In genomic region chr18:70039186-70039585, GRCh38 we compare ENCODE assay signal across 33 cellular contexts.
"Had no signal": no experiment of that assay in that cellular context is flagged by ENCODE, and none has a peak within 500 bp of the region (broad histone marks: within the 10 kb centered on the region; RNA-seq: fewer than 3 reads in every experiment).

No MANE protein-coding gene starts in this region.

- H3K27ac Mint-ChIP-seq: activated B cell treated with CpG ODN at 0.5 μM for 24 hours; activated CD4-positive, alpha-beta memory T cell treated with anti-CD3 and anti-CD28 coated beads for 36 hours; activated CD8-positive, alpha-beta memory T cell treated with anti-CD3 and anti-CD28 coated beads, Interleukin-2, amount 10 ng/mL, durations not matched to agents 7 days and 5 days; activated CD8-positive, alpha-beta T cell treated with anti-CD3 and anti-CD28 coated beads, Interleukin-2, amount 10 ng/mL, durations not matched to agents 7 days and 5 days; activated naive CD4-positive, alpha-beta T cell treated with anti-CD3 and anti-CD28 coated beads for 36 hours; activated naive CD4-positive, alpha-beta T cell treated with anti-CD3 and anti-CD28 coated beads, Interleukin-2, amount 50 U/mL, for 24 hours; activated naive CD8-positive, alpha-beta T cell treated with anti-CD3 and anti-CD28 coated beads for 36 hours; activated naive CD8-positive, alpha-beta T cell treated with anti-CD3 and anti-CD28 coated beads, Interleukin-2, amount 50 U/mL, for 24 hours; activated T-helper 1 cell treated with anti-CD3 and anti-CD28 coated beads, Interleukin-12 subunit alpha, Interleukin-12 subunit beta, Interleukin-2, Interleukin-4 antibody, amounts not matched to agents 30 ng/mL and 10 ng/mL and 1 ng/mL, durations not matched to agents 14 hours and 24 hours and 36 hours; activated T-helper 2 cell treated with anti-CD3 and anti-CD28 coated beads, Interferon-gamma antibody, Interleukin-2, Interleukin-4, amounts not matched to agents 10 μg/mL and 5 μg/mL and 100 μg/mL, durations not matched to agents 14 hours and 24 hours and 36 hours; brain; effector memory CD8-positive, alpha-beta T cell; T-cell; T-helper 17 cell; T-helper 2 cell treated with Interferon-gamma antibody and Interleukin-4, amounts not matched to agents 5 μg/mL and 100 μg/mL, for 36 hours had no signal

- H3K4me3 ChIP-seq: ascending aorta, esophagus squamous epithelium had no signal

- H3K27ac ChIP-seq: ascending aorta, epithelial cell of prostate, esophagus squamous epithelium, WERI-Rb-1 had no signal

- H3K27me3 Mint-ChIP-seq: activated B cell treated with CpG ODN at 0.5 μM for 24 hours; activated CD4-positive, alpha-beta memory T cell treated with anti-CD3 and anti-CD28 coated beads for 36 hours; activated CD8-positive, alpha-beta memory T cell treated with anti-CD3 and anti-CD28 coated beads, Interleukin-2, amount 10 ng/mL, durations not matched to agents 7 days and 5 days; activated naive CD4-positive, alpha-beta T cell treated with anti-CD3 and anti-CD28 coated beads, Interleukin-2, amount 50 U/mL, for 24 hours; activated naive CD8-positive, alpha-beta T cell treated with anti-CD3 and anti-CD28 coated beads for 36 hours; activated naive CD8-positive, alpha-beta T cell treated with anti-CD3 and anti-CD28 coated beads, Interleukin-2, amount 50 U/mL, for 24 hours; brain; central memory CD8-positive, alpha-beta T cell; effector memory CD8-positive, alpha-beta T cell; T-cell; T-helper 17 cell had no signal

- H3K27me3 ChIP-seq: ascending aorta, esophagus squamous epithelium had no signal

- H3K36me3 ChIP-seq: WERI-Rb-1 had no signal

- H3K9me3 ChIP-seq: ascending aorta, esophagus squamous epithelium had no signal

- H3K4me1 ChIP-seq: ascending aorta, esophagus squamous epithelium had no signal

- H3K4me3 Mint-ChIP-seq: activated B cell treated with CpG ODN at 0.5 μM for 24 hours; activated CD4-positive, alpha-beta memory T cell treated with anti-CD3 and anti-CD28 coated beads for 36 hours; activated CD8-positive, alpha-beta memory T cell treated with anti-CD3 and anti-CD28 coated beads, Interleukin-2, amount 10 ng/mL, durations not matched to agents 7 days and 5 days; activated CD8-positive, alpha-beta T cell treated with anti-CD3 and anti-CD28 coated beads, Interleukin-2, amount 10 ng/mL, durations not matched to agents 7 days and 5 days; activated naive CD4-positive, alpha-beta T cell treated with anti-CD3 and anti-CD28 coated beads for 36 hours; activated naive CD4-positive, alpha-beta T cell treated with anti-CD3 and anti-CD28 coated beads, Interleukin-2, amount 50 U/mL, for 24 hours; activated naive CD8-positive, alpha-beta T cell treated with anti-CD3 and anti-CD28 coated beads for 36 hours; activated naive CD8-positive, alpha-beta T cell treated with anti-CD3 and anti-CD28 coated beads, Interleukin-2, amount 50 U/mL, for 24 hours; activated T-helper 1 cell treated with anti-CD3 and anti-CD28 coated beads, Interleukin-12 subunit alpha, Interleukin-12 subunit beta, Interleukin-2, Interleukin-4 antibody, amounts not matched to agents 30 ng/mL and 10 ng/mL and 1 ng/mL, durations not matched to agents 14 hours and 24 hours and 36 hours; brain; central memory CD8-positive, alpha-beta T cell; effector memory CD8-positive, alpha-beta T cell; T-cell; T-helper 17 cell; T-helper 2 cell treated with Interferon-gamma antibody and Interleukin-4, amounts not matched to agents 5 μg/mL and 100 μg/mL, for 36 hours had no signal

- ATAC-seq: activated CD4-positive, CD25-positive, alpha-beta regulatory T cell treated with anti-CD3 and anti-CD28 coated beads, Interleukin-2, amount 50 U/mL, for 24 hours; activated CD8-positive, alpha-beta memory T cell treated with anti-CD3 and anti-CD28 coated beads, Interleukin-2, amount 10 ng/mL, durations not matched to agents 7 days and 5 days; activated CD8-positive, alpha-beta T cell treated with anti-CD3 and anti-CD28 coated beads, Interleukin-2, amount 10 ng/mL, durations not matched to agents 7 days and 5 days; activated naive CD8-positive, alpha-beta T cell treated with anti-CD3 and anti-CD28 coated beads, Interleukin-2, amount 50 U/mL, for 24 hours; effector memory CD8-positive, alpha-beta T cell; T-cell; T-helper 17 cell had no signal

- DNase-seq: activated B cell treated with CpG ODN at 0.5 μM for 24 hours; activated CD4-positive, alpha-beta memory T cell treated with anti-CD3 and anti-CD28 coated beads for 36 hours; activated CD4-positive, alpha-beta T cell treated with anti-CD3 and anti-CD28 coated beads for 48 hours; activated CD4-positive, alpha-beta T cell treated with anti-CD3 and anti-CD28 coated beads, Interleukin-2, amount 50 U/mL, for 1 hour; activated CD8-positive, alpha-beta memory T cell treated with anti-CD3 and anti-CD28 coated beads, Interleukin-2, amount 10 ng/mL, durations not matched to agents 7 days and 5 days; activated CD8-positive, alpha-beta memory T cell treated with anti-CD3 and anti-CD28 coated beads, Interleukin-2, amount 50 U/mL, for 4 hours; activated CD8-positive, alpha-beta T cell treated with anti-CD3 and anti-CD28 coated beads, Interleukin-2, amount 10 ng/mL, durations not matched to agents 7 days and 5 days; activated effector memory CD4-positive, alpha-beta T cell treated with anti-CD3 and anti-CD28 coated beads, Interleukin-2, amount 50 U/mL, for 16 hours; activated naive CD4-positive, alpha-beta T cell treated with anti-CD3 and anti-CD28 coated beads for 36 hours; activated naive CD8-positive, alpha-beta T cell treated with anti-CD3 and anti-CD28 coated beads for 36 hours; activated naive CD8-positive, alpha-beta T cell treated with anti-CD3 and anti-CD28 coated beads, Interleukin-2, amount 50 U/mL, for 24 hours; activated T-cell treated with anti-CD3 and anti-CD28 coated beads, Interleukin-2, amount 50 U/mL, for 1 hour; activated T-cell treated with anti-CD3 and anti-CD28 coated beads, Interleukin-2, amount 50 U/mL, for 48 hours; cortex of kidney; dermis blood vessel endothelial cell; effector CD4-positive, alpha-beta T cell; effector memory CD8-positive, alpha-beta T cell; esophagus squamous epithelium; head of caudate nucleus; SW 1271; T-cell; T-helper 17 cell; T1000; WERI-Rb-1 had no signal

- H3K9me3 Mint-ChIP-seq: activated B cell treated with CpG ODN at 0.5 μM for 24 hours; activated naive CD4-positive, alpha-beta T cell treated with anti-CD3 and anti-CD28 coated beads, Interleukin-2, amount 50 U/mL, for 24 hours; activated T-helper 2 cell treated with anti-CD3 and anti-CD28 coated beads, Interferon-gamma antibody, Interleukin-2, Interleukin-4, amounts not matched to agents 10 μg/mL and 5 μg/mL and 100 μg/mL, durations not matched to agents 14 hours and 24 hours and 36 hours; central memory CD8-positive, alpha-beta T cell; effector memory CD8-positive, alpha-beta T cell had no signal

- H3K4me1 Mint-ChIP-seq: activated CD8-positive, alpha-beta memory T cell treated with anti-CD3 and anti-CD28 coated beads, Interleukin-2, amount 10 ng/mL, durations not matched to agents 7 days and 5 days; activated naive CD4-positive, alpha-beta T cell treated with anti-CD3 and anti-CD28 coated beads, Interleukin-2, amount 50 U/mL, for 24 hours; activated naive CD8-positive, alpha-beta T cell treated with anti-CD3 and anti-CD28 coated beads, Interleukin-2, amount 50 U/mL, for 24 hours; brain; central memory CD8-positive, alpha-beta T cell; T-cell had no signal
